8 cellular contexts compared by ENCODE assay signal in the genomic region with DNA sequence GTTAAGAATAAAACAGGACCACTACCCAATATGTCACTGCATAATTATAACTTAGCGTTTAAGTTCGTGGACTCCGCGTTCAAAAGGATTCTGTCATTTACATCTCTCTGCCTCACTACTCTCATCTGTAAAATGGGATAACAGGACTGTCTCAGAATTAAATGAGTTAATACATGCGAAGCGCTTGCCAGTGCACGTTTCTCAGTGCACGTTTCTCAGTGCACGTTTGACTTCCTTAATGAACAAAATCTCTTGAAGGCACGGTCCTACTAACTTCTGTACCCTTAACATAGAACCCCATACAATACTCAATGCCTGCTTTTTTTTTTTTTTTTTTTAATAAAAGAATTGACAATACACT. TPM values are rescaled to one million over a fixed set of nuclear protein-coding genes. Genes with fewer than 3 reads are reported as not detected.
DNase-seq lines count a peak whose midpoint lies in the region; ATAC-seq and TF ChIP-seq lines count a peak whose summit lies in the region.

No MANE protein-coding gene starts in this region.

- intact Hi-C loops in Panc1 (cut with micrococcal nuclease; ENCODE audit: unreplicated experiment), result no loop called here
- intact Hi-C loops in ovary (cut with DNase I), result loop anchor here in 1 of 4 donors (10.0 kb wide), 1 partner anchor 177 kb away; no protein-coding TSS in a partner anchor

- DNase-seq in NCI-H524 (lab: John Stamatoyannopoulos, UW) (peak; percentile 63 to 65), NCI-H524 treated with DMSO at 0.1 percent for 48 hours (lab: John Stamatoyannopoulos, UW) (no peak), Panc1 (ENCODE audit: low read depth, low spot score) (peak; percentile 36), ovary (no peak), NCI-H128 (lab: John Stamatoyannopoulos, UW; ENCODE audit: unreplicated experiment) (no peak)
- DNase-seq in NK-92 treated with Interleukin-12 subunit alpha and Interleukin-12 subunit beta, amount 100 ng/mL, for 24 hours (lab: John Stamatoyannopoulos, UW), result no peak

- no TSS peak for BruUV-seq in Panc1 (replicated peaks; lab: Mats Ljungman, UMichigan)

- H3K27ac ChIP-seq in Panc1 (ENCODE audit: low read length) (peak overlapping the region; percentile 99), ovary (peak overlapping the region; percentile 84 to 85)

- H3K27me3 ChIP-seq in Panc1 (ENCODE audit: control insufficient read depth, insufficient read depth, low read length), result no peaks in the 10 kb centered on the region
- H3K27me3 ChIP-seq in ovary, result no peaks in the 10 kb centered on the region

- no peak for TF ChIP-seq CTCF in Panc1 (IDR thresholded peaks at IDR 0.05)
- TF ChIP-seq CTCF in ovary (IDR thresholded peaks at IDR 0.05), result no peak

- H3K9me3 ChIP-seq in Panc1 (ENCODE audit: control insufficient read depth, insufficient read depth, low read depth, low read length) (no peaks in the 10 kb centered on the region), ovary (peaks cover 0 to 8% of the 10 kb centered on the region in 2 donors)

- in situ Hi-C loops in Panc1 (cut with HindIII; ENCODE audit: low pct_unique_long_range_greater_than_20kb, low sequenced_read_pairs), result no loop called here

- POLR2A ChIA-PET in Panc1 (lab: Charles Lee), result interaction anchor here (0.6 to 1.6 kb wide), 4 partner anchors 146 to 1643 kb away, joined by 3 to 7 read pairs (median 4); a partner anchor contains a TSS

- ATAC-seq in HG02610 (IDR thresholded peaks at IDR 0.05; ENCODE audit: unreplicated experiment), result peak; percentile 16
- peak; percentile 9 for ATAC-seq in Panc1
- peak; percentile 7 for ATAC-seq in esophagus mucosa

- H3K4me3 ChIP-seq in Panc1 (ENCODE audit: low read depth in 2 of 2, low read length in 2 of 2), result peak overlapping the region; percentile 91 to 98
- peak overlapping the region; percentile 90 for H3K4me3 ChIP-seq in ovary

- H3K36me3 ChIP-seq in Panc1 (ENCODE audit: control insufficient read depth, insufficient read depth, low read length), result no peaks in the 10 kb centered on the region; the same call in 1 of the 2 replicates
- H3K36me3 ChIP-seq in ovary, result no peaks in the 10 kb centered on the region

- no peak for TF ChIP-seq EP300 in ovary (IDR thresholded peaks at IDR 0.05)

- TF ChIP-seq POLR2A in ovary (IDR thresholded peaks at IDR 0.05), result no peak

- H3K4me1 ChIP-seq in Panc1 (ENCODE audit: control insufficient read depth, insufficient read depth, low read length), result peaks cover 15% of the 10 kb centered on the region
- H3K4me1 ChIP-seq in ovary (ENCODE audit: insufficient read depth), result peaks cover 7% of the 10 kb centered on the region

- WGBS in ovary, 3 donors, result 8 to 11% (median 8%) methylated on average over 10 of the region's 10 CpGs

- CTCF ChIA-PET in Panc1 (lab: Charles Lee), result no interaction called here

RNA-seq across cellular contexts. Expression of a gene that starts 0.5 kb away (rescaled TPM):
- total RNA-seq in Panc1 (2021; ENCODE audit: unreplicated experiment) (15.8 TPM), esophagus mucosa (18.4 TPM), ovary (10 to 100 TPM; 11.1 to 36.1 (median 26.6) TPM)
- polyA plus RNA-seq in Panc1 (2012; ENCODE audit: insufficient read length), result 11.2 TPM
- polyA plus RNA-seq in ovary, result 10 to 100 TPM in 1 of 2 donors, 1 to 10 TPM in 1; 8.1 to 28.3 TPM

RNA-seq across cellular contexts. Expression of a gene that starts 0.7 kb away (rescaled TPM):
- 32.0 TPM for total RNA-seq in Panc1 (2021; ENCODE audit: unreplicated experiment)
- 13.6 TPM for polyA plus RNA-seq in Panc1 (2012; ENCODE audit: insufficient read length)
- 8.8 TPM for total RNA-seq in esophagus mucosa
- total RNA-seq in ovary, result 10 to 100 TPM in 5 of 7 donors, 1 to 10 TPM in 2; 4.5 to 20.3 (median 11.7) TPM
- polyA plus RNA-seq in ovary, result 10 to 100 TPM in 1 of 2 donors, 1 to 10 TPM in 1; 4.7 to 11.8 TPM

RNA-seq across cellular contexts. Expression of a gene that starts 59.8 kb away (rescaled TPM):
- total RNA-seq in Panc1 (2021; ENCODE audit: unreplicated experiment) (0.59 TPM), esophagus mucosa (not detected), ovary (1 to 10 TPM in 3 of 7 donors, under 1 TPM in 3, not detected in 1; 0.40 to 2.4 (median 0.91) TPM)
- polyA plus RNA-seq in Panc1 (2012; ENCODE audit: insufficient read length), result not detected
- under 1 TPM; 0.04 to 0.28 TPM for polyA plus RNA-seq in ovary

Comparison
In these comparisons a context has a peak if more than half of its experiments do, and no peak if none do; other contexts are left out.
1. DNase-seq: peak in NCI-H524 (2 of 2) and Panc1 (single experiment); none in NCI-H524 treated with DMSO at 0.1 percent for 48 hours (single experiment), ovary (0 of 5), NK-92 treated with Interleukin-12 subunit alpha and Interleukin-12 subunit beta, amount 100 ng/mL, for 24 hours (single experiment) and NCI-H128 (single experiment).
2. Peak in every context shown above with its lines, with median percentiles within 50 percentile points of each other: ATAC-seq.